Comparison of ENCODE assay signal across 16 cellular contexts in genomic region chr2:223688094-223688835, GRCh38.
A peak's percentile ranks its signal among the peaks of the same experiment; 100 is the strongest.
DNase-seq lines count a peak whose midpoint lies in the region; TF ChIP-seq lines count a peak whose summit lies in the region.
"Had no signal": no experiment of that assay in that cellular context is flagged by ENCODE, and none has a peak within 500 bp of the region (broad histone marks: within the 10 kb centered on the region; RNA-seq: fewer than 3 reads in every experiment).

No MANE protein-coding gene starts in this region.

- TF ChIP-seq CTCF in mammary epithelial cell (conservative IDR thresholded peaks at IDR 0.05 in 1 of 2, IDR thresholded peaks at IDR 0.05 in 1 of 2; ENCODE audit: extremely low read depth in 1 of 2, insufficient read depth in 1 of 2, low read depth in 1 of 2, low read length in 2 of 2) (no peak), breast epithelium (IDR thresholded peaks at IDR 0.05) (no peak), type B pancreatic cell (conservative IDR thresholded peaks at IDR 0.05) (no peak), osteoblast (IDR thresholded peaks at IDR 0.05; ENCODE audit: extremely low read depth, low read depth, low read length) (no peak)

- in situ Hi-C loops in mammary epithelial cell (cut with MboI; ENCODE audit: low sequenced_read_pairs in 2 of 2), result no loop called here

- H3K27me3 ChIP-seq in mammary epithelial cell (ENCODE audit: insufficient read depth, low read length) (no peaks in the 10 kb centered on the region), breast epithelium (no peaks in the 10 kb centered on the region), osteoblast (ENCODE audit: insufficient read depth, low read length) (no peaks in the 10 kb centered on the region)
- H3K27me3 ChIP-seq: left lung, SJSA1, vagina had no signal

- no TSS peak for BruUV-seq in mammary epithelial cell (replicated peaks; lab: Mats Ljungman, UMichigan)

- DNase-seq in mammary epithelial cell (no peak), breast epithelium (ENCODE audit: low spot score in 2 of 2) (no peak), NCI-H69 (lab: John Stamatoyannopoulos, UW) (peak; percentile 84), iPS-NIHi7 (ENCODE audit: extremely low spot score) (peak; percentile 62), type B pancreatic cell (ENCODE audit: extremely low spot score, unreplicated experiment) (no peak), A172 (ENCODE audit: low spot score) (no peak), osteoblast (ENCODE audit: insufficient read length, low spot score, missing footprints) (no peak), OCI-M1 (lab: John Stamatoyannopoulos, UW) (no peak)
- DNase-seq: activated CD4-positive, alpha-beta T cell treated with anti-CD3 and anti-CD28 coated beads for 36 hours; activated naive CD4-positive, alpha-beta T cell; HFFc6; stimulated activated CD4-positive, alpha-beta T cell treated with anti-CD3 and anti-CD28 coated beads, Interleukin-1b, Interleukin-23, amount 100 ng/mL, for 48 hours; T1000 had no signal

- H2AFZ ChIP-seq in mammary epithelial cell (ENCODE audit: low read depth, low read length), result peak overlapping the region; percentile 77
- H2AFZ ChIP-seq in osteoblast (ENCODE audit: low read length), result no peak overlapping the region

- H3K27ac ChIP-seq in mammary epithelial cell (ENCODE audit: insufficient read depth, low read depth, low read length), result no peak overlapping the region
- H3K27ac ChIP-seq in breast epithelium, result no peak overlapping the region
- no peak overlapping the region for H3K27ac ChIP-seq in osteoblast (ENCODE audit: low read depth, low read length)
- H3K27ac ChIP-seq: left lung, SJSA1, vagina had no signal

- H3K79me2 ChIP-seq in mammary epithelial cell (ENCODE audit: insufficient read depth, low read length), result no peaks in the 10 kb centered on the region
- H3K79me2 ChIP-seq in osteoblast (ENCODE audit: insufficient read depth, low read length), result no peaks in the 10 kb centered on the region

- H3K4me3 Mint-ChIP-seq in type B pancreatic cell, result no peak overlapping the region
- H3K4me3 Mint-ChIP-seq: activated CD4-positive, alpha-beta T cell treated with anti-CD3 and anti-CD28 coated beads for 36 hours; HFFc6 had no signal

- H3K9me3 ChIP-seq in mammary epithelial cell (replicated peaks; ENCODE audit: insufficient read depth, low read length) (no peaks in the 10 kb centered on the region), breast epithelium (no peaks in the 10 kb centered on the region), osteoblast (ENCODE audit: low read depth, low read length) (no peaks in the 10 kb centered on the region)
- H3K9me3 ChIP-seq: left lung, SJSA1, vagina had no signal

- TF ChIP-seq POLR2A in breast epithelium (IDR thresholded peaks at IDR 0.05), result no peak

- no peaks in the 10 kb centered on the region for H3K36me3 Mint-ChIP-seq in type B pancreatic cell

- no peaks in the 10 kb centered on the region for H3K36me3 ChIP-seq in mammary epithelial cell (ENCODE audit: insufficient read depth, low read length)
- H3K36me3 ChIP-seq in breast epithelium, result no peaks in the 10 kb centered on the region
- no peaks in the 10 kb centered on the region for H3K36me3 ChIP-seq in osteoblast (ENCODE audit: insufficient read depth, low read length)
- H3K36me3 ChIP-seq: left lung, SJSA1, vagina had no signal

- H4K20me1 ChIP-seq in mammary epithelial cell (ENCODE audit: insufficient read depth, low read length) (no peaks in the 10 kb centered on the region), osteoblast (ENCODE audit: insufficient read depth, low read length) (no peaks in the 10 kb centered on the region)

- peak overlapping the region; percentile 60 for H3K27ac Mint-ChIP-seq in type B pancreatic cell
- H3K27ac Mint-ChIP-seq: activated CD4-positive, alpha-beta T cell treated with anti-CD3 and anti-CD28 coated beads for 36 hours; HFFc6 had no signal

- 43% methylated on average over 4 of the region's 4 CpGs for WGBS in mammary epithelial cell (ENCODE audit: low coverage, missing lambda C conversion rate)

- H3K4me2 ChIP-seq in mammary epithelial cell (ENCODE audit: insufficient read depth, low read depth, low read length), result peak overlapping the region; percentile 49
- H3K4me2 ChIP-seq in osteoblast (ENCODE audit: insufficient read depth, low read length), result no peak overlapping the region

- no peaks in the 10 kb centered on the region for H3K9me3 Mint-ChIP-seq in type B pancreatic cell
- H3K9me3 Mint-ChIP-seq: HFFc6 had no signal

- H3K9ac ChIP-seq in mammary epithelial cell (ENCODE audit: insufficient read depth, low read length), result no peak overlapping the region

- peaks cover 19% of the 10 kb centered on the region for H3K27me3 Mint-ChIP-seq in type B pancreatic cell

- H3K4me3 ChIP-seq in mammary epithelial cell (replicated peaks in 1 of 3; ENCODE audit: insufficient read depth in 1 of 3, low read depth in 2 of 3, low read length in 3 of 3) (no peak overlapping the region), breast epithelium (no peak overlapping the region), osteoblast (ENCODE audit: insufficient read depth, low read length) (no peak overlapping the region)
- H3K4me3 ChIP-seq: left lung, SJSA1, vagina had no signal

- no peaks in the 10 kb centered on the region for H3K4me1 Mint-ChIP-seq in type B pancreatic cell (ENCODE audit: unreplicated experiment)
- H3K4me1 Mint-ChIP-seq: activated CD4-positive, alpha-beta T cell treated with anti-CD3 and anti-CD28 coated beads for 36 hours had no signal

- H3K4me1 ChIP-seq in mammary epithelial cell (ENCODE audit: insufficient read depth, low read length) (peaks cover 9% of the 10 kb centered on the region), breast epithelium (no peaks in the 10 kb centered on the region), osteoblast (ENCODE audit: insufficient read depth, low read length) (no peaks in the 10 kb centered on the region)
- H3K4me1 ChIP-seq: left lung, SJSA1, vagina had no signal

- dilution Hi-C loops in mammary epithelial cell (cut with HindIII; ENCODE audit: low sequenced_read_pairs), result no loop called here

- CTCF ChIA-PET in mammary epithelial cell (lab: Charles Lee; ENCODE audit: low non-redundant PET), result no interaction called here

- intact Hi-C loops in mammary epithelial cell (cut with micrococcal nuclease), result no loop called here
- intact Hi-C loops in breast epithelium (cut with DNase I; ENCODE audit: low total_unique reads), result no loop called here

Comparison
In these comparisons a context has a peak if more than half of its experiments do, and no peak if none do; other contexts are left out.
1. DNase-seq: peak in NCI-H69 (single experiment) and iPS-NIHi7 (single experiment); none in mammary epithelial cell (single experiment), breast epithelium (0 of 2), type B pancreatic cell (single experiment), A172 (single experiment), osteoblast (single experiment) and OCI-M1 (single experiment).